In the genomic region with DNA sequence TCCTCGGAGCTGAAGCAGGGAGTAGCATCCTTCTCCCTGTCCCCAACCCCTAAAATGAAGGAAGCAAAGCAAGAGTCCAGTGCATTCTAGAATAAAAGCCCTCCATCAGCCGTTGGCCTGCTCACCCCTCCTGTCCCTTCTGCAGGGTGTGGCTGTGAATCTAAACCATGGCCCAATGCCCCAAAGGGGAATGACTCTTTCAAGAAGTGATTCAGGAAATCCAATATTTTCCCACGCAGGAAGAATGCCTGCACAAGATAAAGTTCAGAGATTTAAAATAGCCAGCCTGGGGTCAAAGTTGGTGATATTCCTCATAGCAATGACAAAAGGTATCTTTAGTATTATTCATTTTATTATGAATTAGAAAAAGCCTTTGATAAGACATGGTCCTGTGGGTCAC, we compare ENCODE assay signal across 1 cellular context.
TF ChIP-seq lines count a peak whose summit lies in the region.

No MANE protein-coding gene starts in this region.

TF ChIP-seq in HepG2, 621 proteins besides CTCF, POLR2A, EP300 and RAD21:
- TF ChIP-seq, protein P1, sequence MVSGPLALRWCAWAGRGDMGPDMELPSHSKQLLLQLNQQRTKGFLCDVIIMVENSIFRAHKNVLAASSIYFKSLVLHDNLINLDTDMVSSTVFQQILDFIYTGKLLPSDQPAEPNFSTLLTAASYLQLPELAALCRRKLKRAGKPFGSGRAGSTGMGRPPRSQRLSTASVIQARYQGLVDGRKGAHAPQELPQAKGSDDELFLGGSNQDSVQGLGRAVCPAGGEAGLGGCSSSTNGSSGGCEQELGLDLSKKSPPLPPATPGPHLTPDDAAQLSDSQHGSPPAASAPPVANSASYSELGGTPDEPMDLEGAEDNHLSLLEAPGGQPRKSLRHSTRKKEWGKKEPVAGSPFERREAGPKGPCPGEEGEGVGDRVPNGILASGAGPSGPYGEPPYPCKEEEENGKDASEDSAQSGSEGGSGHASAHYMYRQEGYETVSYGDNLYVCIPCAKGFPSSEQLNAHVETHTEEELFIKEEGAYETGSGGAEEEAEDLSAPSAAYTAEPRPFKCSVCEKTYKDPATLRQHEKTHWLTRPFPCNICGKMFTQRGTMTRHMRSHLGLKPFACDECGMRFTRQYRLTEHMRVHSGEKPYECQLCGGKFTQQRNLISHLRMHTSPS (CRISPR knock-in tag; IDR thresholded peaks at IDR 0.05; ENCODE audit: low read depth): no peak
